Comparison of ENCODE assay signal across 10 cellular contexts in the genomic region with DNA sequence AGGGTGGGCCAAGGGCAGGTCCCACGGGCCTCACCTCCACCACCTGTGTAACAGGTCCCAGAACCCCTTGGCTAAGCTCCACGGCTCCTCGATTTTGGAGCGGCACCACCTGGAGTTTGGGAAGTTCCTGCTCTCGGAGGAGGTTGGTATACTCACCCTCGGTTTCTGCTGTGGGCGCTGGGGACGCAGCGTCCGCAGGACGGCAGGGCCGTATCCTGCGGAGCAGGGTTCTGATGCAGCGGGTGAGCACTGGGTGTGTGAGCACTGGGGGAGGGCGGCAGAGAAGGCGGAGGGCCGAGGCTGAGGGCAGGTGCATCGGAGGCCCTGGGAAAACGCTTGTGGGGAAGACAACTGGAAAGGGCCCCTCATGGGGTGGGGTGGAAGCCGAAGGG. TPM values are rescaled to one million over a fixed set of nuclear protein-coding genes. Genes with fewer than 3 reads are reported as not detected.
A peak's percentile ranks its signal among the peaks of the same experiment; 100 is the strongest.
DNase-seq lines count a peak whose midpoint lies in the region; ATAC-seq, FAIRE-seq and TF ChIP-seq lines count a peak whose summit lies in the region.
"Had no signal": no experiment of that assay in that cellular context is flagged by ENCODE, and none has a peak within 500 bp of the region (broad histone marks: within the 10 kb centered on the region; RNA-seq: fewer than 3 reads in every experiment).

No MANE protein-coding gene starts in this region.

- H3K4me1 ChIP-seq in A673 (ENCODE audit: insufficient read depth, low read length, poor library complexity, severe bottlenecking) = peaks cover 4% of the 10 kb centered on the region

- POLR2A ChIA-PET in A673 (lab: Charles Lee; ENCODE audit: low non-redundant PET) = no interaction called here

- peaks cover 3% of the 10 kb centered on the region for H3K27me3 Mint-ChIP-seq in nephron (ENCODE audit: low read depth)

- no peaks in the 10 kb centered on the region for H3K4me1 Mint-ChIP-seq in nephron

- ATAC-seq in GM19328 (IDR thresholded peaks at IDR 0.05; ENCODE audit: unreplicated experiment) = no peak

- DNase-seq in A673 (ENCODE audit: low spot score) = no peak
- no peak for DNase-seq in HFF-Myc (ENCODE audit: extremely low read depth, low read depth)
- peak in 1 of 10 donors; percentile 41 for DNase-seq in dorsolateral prefrontal cortex
- DNase-seq in GM19239 (ENCODE audit: insufficient read length, low spot score) = no peak
- DNase-seq in SKM-1 treated with dmso at 0.1 percent for 144 hours (lab: John Stamatoyannopoulos, UW; ENCODE audit: unreplicated experiment) = no peak
- DNase-seq in HCEC 1CT = no peak
- DNase-seq: RPMI8226 had no signal

- H3K27me3 ChIP-seq in A673 (replicated peaks; ENCODE audit: insufficient read depth, low read depth, low read length, poor library complexity) = no peaks in the 10 kb centered on the region
- H3K27me3 ChIP-seq in dorsolateral prefrontal cortex = no peaks in the 10 kb centered on the region

- intact Hi-C loops in A673 (cut with micrococcal nuclease; ENCODE audit: unreplicated experiment) = no loop called here
- intact Hi-C loops in dorsolateral prefrontal cortex (cut with DNase I) = no loop called here

- peaks cover 12% of the 10 kb centered on the region for H3K36me3 Mint-ChIP-seq in nephron (ENCODE audit: low read depth)

- no peaks in the 10 kb centered on the region for H3K9me3 Mint-ChIP-seq in nephron

- H3K27ac ChIP-seq in A673 (ENCODE audit: low read depth, low read length, poor library complexity, severe bottlenecking) (peak overlapping the region; percentile 79), dorsolateral prefrontal cortex (peak overlapping the region in 50 of 59 donors; percentile 26 to 93 (median 76))

- CTCF ChIA-PET in A673 (lab: Charles Lee) = interaction anchor here (1.0 kb wide), 1 partner anchor 11 kb away, joined by 4 read pairs; the partner anchor contains the start of genes ATP5ME and MYL5

- no peaks in the 10 kb centered on the region for H3K9me3 ChIP-seq in A673 (ENCODE audit: low read depth, low read length, poor library complexity, severe bottlenecking)

- H3K4me3 ChIP-seq in A673 (ENCODE audit: low read depth, low read length, poor library complexity, severe bottlenecking) = peak overlapping the region; percentile 77
- peak overlapping the region; percentile 25 for H3K4me3 ChIP-seq in HFF-Myc (replicated peaks; ENCODE audit: low read depth, low read length)
- H3K4me3 ChIP-seq in dorsolateral prefrontal cortex = peak overlapping the region; percentile 41 to 80 (median 70)

- no TSS peak for BruUV-seq in A673 (replicated peaks; lab: Mats Ljungman, UMichigan)

- no peak for TF ChIP-seq CTCF in A673 (conservative IDR thresholded peaks at IDR 0.05; ENCODE audit: low read depth, low read length)
- no peak for TF ChIP-seq CTCF in HFF-Myc (IDR thresholded peaks at IDR 0.05; ENCODE audit: low read depth, low read length, missing control alignments)
- no peak for TF ChIP-seq CTCF in dorsolateral prefrontal cortex (IDR thresholded peaks at IDR 0.05 in 54 of 56, conservative IDR thresholded peaks at IDR 0.05 in 2 of 56; ENCODE audit: low read depth in 1 of 56, partially characterized antibody in 56 of 56)
- no peak for TF ChIP-seq CTCF in nephron (IDR thresholded peaks at IDR 0.05; ENCODE audit: unreplicated experiment in 3 of 3)

- no peak for FAIRE-seq in GM19239 (lab: Jason Lieb, UNC)
- FAIRE-seq: G401.6 had no signal

- H3K36me3 ChIP-seq in A673 (ENCODE audit: insufficient read depth, low read length, poor library complexity, severe bottlenecking) = no peaks in the 10 kb centered on the region

- peak overlapping the region; percentile 74 to 77 (median 77) for H3K4me3 Mint-ChIP-seq in nephron

- no peak overlapping the region for H3K27ac Mint-ChIP-seq in nephron

RNA-seq across cellular contexts. Expression of gene ATP5ME, which starts 11.0 kb away (rescaled TPM):
- total RNA-seq in A673 (2021) (362 and 383 TPM in 2 replicates), dorsolateral prefrontal cortex (100 to 1,000 TPM; 167 to 373 (median 261) TPM)

RNA-seq across cellular contexts. Expression of gene MYL5, which starts 11.3 kb away (rescaled TPM):
- total RNA-seq in A673 (2021) (11.7 and 13.0 TPM in 2 replicates), dorsolateral prefrontal cortex (10 to 100 TPM in 92 of 120 experiments, 1 to 10 TPM in 28; 5.0 to 32.6 (median 13.8) TPM)

RNA-seq across cellular contexts. Expression of gene SLC49A3, which starts 25.9 kb away (rescaled TPM):
- 0.47 and 1.7 TPM in 2 replicates for total RNA-seq in A673 (2021)
- total RNA-seq in dorsolateral prefrontal cortex = 10 to 100 TPM in 10 of 120 experiments, 1 to 10 TPM in 110; 2.7 to 12.4 (median 5.8) TPM

RNA-seq across cellular contexts. Expression of gene PDE6B, which starts 37.7 kb away (rescaled TPM):
- total RNA-seq in A673 (2021) (10.4 and 12.9 TPM in 2 replicates), dorsolateral prefrontal cortex (10 to 100 TPM in 116 of 120 experiments, 1 to 10 TPM in 4; 6.4 to 96.3 (median 26.0) TPM)

RNA-seq across cellular contexts. Expression of gene PCGF3, which starts 42.6 kb away (rescaled TPM):
- 83.5 and 83.9 TPM in 2 replicates for total RNA-seq in A673 (2021)
- total RNA-seq in dorsolateral prefrontal cortex = 10 to 100 TPM; 32.0 to 54.7 (median 45.0) TPM

Comparison
In these comparisons a context has a peak if more than half of its experiments do, and no peak if none do; other contexts are left out.
1. H3K4me3 ChIP-seq: peak in every context shown above with its lines; median percentile 77 in A673; 70 in dorsolateral prefrontal cortex; 25 in HFF-Myc.